Comparison of ENCODE assay signal across 8 cellular contexts in the genomic region with DNA sequence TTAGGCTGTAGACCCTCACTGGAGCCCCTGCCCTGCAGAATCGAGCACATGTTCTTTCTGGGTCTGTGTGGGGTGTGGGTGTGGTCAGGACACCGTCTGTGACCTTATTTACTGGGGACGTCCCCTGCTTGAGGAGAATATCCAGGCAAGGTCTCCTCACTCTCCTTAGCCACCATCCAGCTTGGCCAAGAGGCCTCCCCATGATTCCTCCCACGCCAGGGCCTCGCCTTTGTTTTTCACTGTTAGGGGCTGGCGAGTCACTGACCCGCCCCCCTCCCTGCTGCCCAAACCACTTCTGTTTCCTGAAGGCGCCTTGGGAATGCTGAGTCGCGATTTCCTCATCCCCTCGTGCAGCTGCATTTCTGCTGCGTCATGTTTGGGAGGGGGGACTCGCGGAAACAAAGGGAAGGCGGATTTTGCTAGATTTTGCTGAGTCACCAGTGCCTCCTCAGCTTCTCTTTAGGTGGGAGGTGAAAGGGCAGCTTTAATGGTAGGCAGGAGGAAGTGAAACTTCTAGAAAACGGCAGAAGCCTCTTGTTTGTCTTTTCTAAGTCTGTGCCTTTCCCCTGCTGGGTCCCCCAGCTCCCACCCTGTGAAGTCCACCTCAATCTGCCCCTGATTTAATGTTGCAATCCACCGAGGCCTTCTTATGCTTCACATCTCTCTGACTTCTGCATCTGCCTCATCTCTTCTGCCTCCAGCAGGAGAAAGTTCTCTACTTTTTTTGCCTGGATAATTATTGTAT. TPM values are rescaled to one million over a fixed set of nuclear protein-coding genes. Genes with fewer than 3 reads are reported as not detected.
DNase-seq lines count a peak whose midpoint lies in the region; ATAC-seq and TF ChIP-seq lines count a peak whose summit lies in the region.

No MANE protein-coding gene starts in this region.

- peak; percentile 64 for ATAC-seq in GM18909 (IDR thresholded peaks at IDR 0.05; ENCODE audit: poor library complexity, unreplicated experiment)
- peak; percentile 71 for ATAC-seq in HG03354 (IDR thresholded peaks at IDR 0.05; ENCODE audit: poor library complexity, severe bottlenecking, unreplicated experiment)
- ATAC-seq in activated naive CD8-positive, alpha-beta T cell treated with anti-CD3 and anti-CD28 coated beads, Interleukin-2, amount 50 U/mL, for 24 hours, result peak; percentile 17
- peak; percentile 58 for ATAC-seq in Right ventricle myocardium inferior

- no peaks in the 10 kb centered on the region for H3K9me3 Mint-ChIP-seq in activated naive CD8-positive, alpha-beta T cell treated with anti-CD3 and anti-CD28 coated beads, Interleukin-2, amount 50 U/mL, for 24 hours

- H3K27me3 Mint-ChIP-seq in activated naive CD8-positive, alpha-beta T cell treated with anti-CD3 and anti-CD28 coated beads, Interleukin-2, amount 50 U/mL, for 24 hours, result peaks cover 20% of the 10 kb centered on the region

- intact Hi-C loops in Right ventricle myocardium inferior (cut with DNase I), result no loop called here

- peaks cover 22% of the 10 kb centered on the region for H3K4me1 Mint-ChIP-seq in activated naive CD8-positive, alpha-beta T cell treated with anti-CD3 and anti-CD28 coated beads, Interleukin-2, amount 50 U/mL, for 24 hours

- peak overlapping the region; percentile 33 for H3K27ac Mint-ChIP-seq in activated naive CD8-positive, alpha-beta T cell treated with anti-CD3 and anti-CD28 coated beads, Interleukin-2, amount 50 U/mL, for 24 hours

- no peak for TF ChIP-seq CTCF in C4-2B (conservative IDR thresholded peaks at IDR 0.05)

- H3K27ac ChIP-seq in C4-2B, result peak overlapping the region; percentile 57

- DNase-seq in NOMO-1 treated with dmso at 0.1 percent for 144 hours (lab: John Stamatoyannopoulos, UW; ENCODE audit: unreplicated experiment) (peak; percentile 96), Right ventricle myocardium inferior (ENCODE audit: missing footprints) (peak; percentile 94), nucleus accumbens (lab: John Stamatoyannopoulos, UW) (peak in 54 of 56 donors; percentile 18 to 88 (median 72)), cerebellar nuclear complex (lab: John Stamatoyannopoulos, UW) (no peak)
- peak; percentile 53 for DNase-seq in activated naive CD8-positive, alpha-beta T cell treated with anti-CD3 and anti-CD28 coated beads, Interleukin-2, amount 50 U/mL, for 24 hours

- H3K36me3 Mint-ChIP-seq in activated naive CD8-positive, alpha-beta T cell treated with anti-CD3 and anti-CD28 coated beads, Interleukin-2, amount 50 U/mL, for 24 hours (ENCODE audit: low read depth), result no peaks in the 10 kb centered on the region

- peak overlapping the region; percentile 17 for H3K4me3 Mint-ChIP-seq in activated naive CD8-positive, alpha-beta T cell treated with anti-CD3 and anti-CD28 coated beads, Interleukin-2, amount 50 U/mL, for 24 hours

RNA-seq across cellular contexts. Expression of gene HMOX1, which starts 4.0 kb away (rescaled TPM):
- total RNA-seq in Right ventricle myocardium inferior, result 7.4 TPM

RNA-seq across cellular contexts. Expression of gene MCM5, which starts 23.0 kb away (rescaled TPM):
- 13.6 TPM for total RNA-seq in Right ventricle myocardium inferior

Comparison
In these comparisons a context has a peak if more than half of its experiments do, and no peak if none do; other contexts are left out.
1. ATAC-seq: peak in every context shown above with its lines; median percentile 71 in HG03354; 64 in GM18909; 58 in Right ventricle myocardium inferior; 17 in activated naive CD8-positive, alpha-beta T cell treated with anti-CD3 and anti-CD28 coated beads, Interleukin-2, amount 50 U/mL, for 24 hours.
2. DNase-seq: peak in NOMO-1 treated with dmso at 0.1 percent for 144 hours (single experiment), activated naive CD8-positive, alpha-beta T cell treated with anti-CD3 and anti-CD28 coated beads, Interleukin-2, amount 50 U/mL, for 24 hours (single experiment), Right ventricle myocardium inferior (single experiment) and nucleus accumbens (54 of 56); none in cerebellar nuclear complex (0 of 2).